Comparison of ENCODE assay signal across 20 cellular contexts in the genomic region with DNA sequence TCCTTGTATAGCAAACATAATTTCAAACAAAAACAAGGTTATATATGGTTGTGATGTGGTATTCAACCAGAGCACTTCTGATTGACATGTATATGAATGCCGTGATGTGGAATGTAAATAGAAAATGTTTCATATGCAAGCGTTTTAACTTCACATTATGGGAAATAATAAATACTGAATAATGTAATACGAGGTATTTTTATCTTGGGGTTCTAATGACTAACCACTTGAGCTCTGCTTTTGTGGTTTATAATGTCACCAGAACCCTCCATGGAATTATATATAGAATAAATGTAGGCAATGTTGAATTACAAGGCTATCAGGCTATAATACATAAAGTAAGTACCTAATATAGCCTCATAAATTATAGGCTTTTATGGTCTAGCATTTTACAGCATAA.
"Had no signal": no experiment of that assay in that cellular context is flagged by ENCODE, and none has a peak within 500 bp of the region (broad histone marks: within the 10 kb centered on the region; RNA-seq: fewer than 3 reads in every experiment).

No MANE protein-coding gene starts in this region.

- H3K27ac ChIP-seq: epithelial cell of prostate, esophagus muscularis mucosa, gastroesophageal sphincter, hepatocyte, neutrophil, sigmoid colon, thyroid gland had no signal

- H3K9me3 Mint-ChIP-seq: type B pancreatic cell had no signal

- DNase-seq: effector memory CD4-positive, alpha-beta T cell; left colon; left ventricle myocardium superior; mesendoderm; naive B cell; sigmoid colon; small intestine; stimulated activated CD4-positive, alpha-beta T cell treated with anti-CD3 and anti-CD28 coated beads, Interleukin-2, amount 100 ng/mL, for 48 hours; stimulated activated naive CD4-positive, alpha-beta T cell treated with Interleukin-2 at 50 U/mL for 16 hours; thyroid gland had no signal

- H3K4me3 Mint-ChIP-seq: naive B cell had no signal

- H3K27me3 Mint-ChIP-seq: type B pancreatic cell had no signal

- H3K79me2 ChIP-seq: hepatocyte had no signal

- H3K36me3 ChIP-seq: esophagus muscularis mucosa, gastroesophageal sphincter, neutrophil, right atrium auricular region, sigmoid colon, thyroid gland had no signal

- H2AFZ ChIP-seq: hepatocyte had no signal

- H3K36me3 Mint-ChIP-seq: naive B cell had no signal

- H3K4me3 ChIP-seq: esophagus muscularis mucosa, gastroesophageal sphincter, hepatocyte, lung, right atrium auricular region, sigmoid colon, thyroid gland had no signal

- FAIRE-seq: endometrium, small intestine, urothelium cell line had no signal

- H3K27me3 ChIP-seq: esophagus muscularis mucosa, gastroesophageal sphincter, hepatocyte, right atrium auricular region, sigmoid colon, thyroid gland had no signal

- ATAC-seq: gastroesophageal sphincter, left colon, left ventricle myocardium superior had no signal

- H3K9me3 ChIP-seq: esophagus muscularis mucosa, gastroesophageal sphincter, neutrophil, right atrium auricular region, sigmoid colon, thyroid gland had no signal

- H3K27ac Mint-ChIP-seq: naive B cell, type B pancreatic cell had no signal
